Comparison of ENCODE assay signal across 12 cellular contexts in genomic region chr3:53231532-53232511, GRCh38. TPM values are rescaled to one million over a fixed set of nuclear protein-coding genes. Genes with fewer than 3 reads are reported as not detected.
A peak's percentile ranks its signal among the peaks of the same experiment; 100 is the strongest.
DNase-seq lines count a peak whose midpoint lies in the region; ATAC-seq and TF ChIP-seq lines count a peak whose summit lies in the region.
"Had no signal": no experiment of that assay in that cellular context is flagged by ENCODE, and none has a peak within 500 bp of the region (broad histone marks: within the 10 kb centered on the region; RNA-seq: fewer than 3 reads in every experiment).

No MANE protein-coding gene starts in this region.

- no peak overlapping the region for H3K4me2 ChIP-seq in HCT116 (ENCODE audit: low read length)

- ATAC-seq in HCT116 (peak; percentile 14; the same call in 1 of the 2 replicates), mucosa of descending colon (no peak), HG03460 (IDR thresholded peaks at IDR 0.05; ENCODE audit: unreplicated experiment) (no peak)
- ATAC-seq: activated CD4-positive, CD25-positive, alpha-beta regulatory T cell treated with anti-CD3 and anti-CD28 coated beads, Interleukin-2, amount 50 U/mL, for 24 hours had no signal

- DNase-seq in CD14-positive monocyte (ENCODE audit: low spot score) (peak; percentile 30), HCT116 (ENCODE audit: low read depth, low spot score) (no peak), astrocyte of the spinal cord (ENCODE audit: low read depth, low spot score) (no peak), mucosa of descending colon (peak in 2 of 3 donors; percentile 8 to 27), H4 (ENCODE audit: low spot score) (no peak), CD1c-positive myeloid dendritic cell (ENCODE audit: extremely low spot score) (no peak)
- no peak for DNase-seq in activated T-helper 2 cell treated with anti-CD3 and anti-CD28 coated beads, Interferon-gamma antibody, Interleukin-2, Interleukin-4, amounts not matched to agents 10 μg/mL and 5 μg/mL and 100 μg/mL, durations not matched to agents 14 hours and 24 hours and 36 hours (ENCODE audit: low spot score)
- DNase-seq: NCI-H748 treated with DMSO at 0.1 percent for 48 hours; stimulated activated CD4-positive, alpha-beta T cell treated with anti-CD3 and anti-CD28 coated beads, Interleukin-4, amount 100 ng/mL, for 1 hour had no signal

- CTCF ChIA-PET in HCT116 (lab: Charles Lee), result no interaction called here

- peak; percentile 34 for TF ChIP-seq RAD21 in HCT116 (IDR thresholded peaks at IDR 0.05; ENCODE audit: low read depth)

- H4K20me1 ChIP-seq in HCT116 (ENCODE audit: insufficient read depth), result no peaks in the 10 kb centered on the region

- BruUV-seq in HCT116 (replicated peaks; lab: Mats Ljungman, UMichigan), result no TSS peak

- no peaks in the 10 kb centered on the region for H3K9me3 ChIP-seq in HCT116 (ENCODE audit: control insufficient read depth in 1 of 2, insufficient read depth in 1 of 2, low read depth in 1 of 2, low read length in 2 of 2)
- no peaks in the 10 kb centered on the region for H3K9me3 ChIP-seq in mucosa of descending colon

- H2AFZ ChIP-seq in HCT116 (ENCODE audit: low read depth, low read length, poor library complexity, severe bottlenecking), result no peak overlapping the region

- TF ChIP-seq CTCF in CD14-positive monocyte (IDR thresholded peaks at IDR 0.05), result no peak
- peak in 2 of 3 experiments; percentile 23 to 37; a peak in 3 of 6 replicates for TF ChIP-seq CTCF in HCT116 (IDR thresholded peaks at IDR 0.05 in 2 of 3, conservative IDR thresholded peaks at IDR 0.05 in 1 of 3; ENCODE audit: borderline replicate concordance in 1 of 3, insufficient read depth in 1 of 3, low read depth in 2 of 3, low read length in 2 of 3)
- peak; percentile 25 for TF ChIP-seq CTCF in astrocyte of the spinal cord (IDR thresholded peaks at IDR 0.05; ENCODE audit: low read depth, low read length)
- no peak for TF ChIP-seq CTCF in mucosa of descending colon (IDR thresholded peaks at IDR 0.05)

- POLR2A ChIA-PET in HCT116 (lab: Charles Lee), result no interaction called here

- H3K27ac ChIP-seq in HCT116 (ENCODE audit: low read depth, low read length), result peak overlapping the region; percentile 18; the same call in 1 of the 2 replicates

- no peak overlapping the region for H3K4me3 Mint-ChIP-seq in CD14-positive monocyte
- no peak overlapping the region for H3K4me3 Mint-ChIP-seq in activated T-helper 2 cell treated with anti-CD3 and anti-CD28 coated beads, Interferon-gamma antibody, Interleukin-2, Interleukin-4, amounts not matched to agents 10 μg/mL and 5 μg/mL and 100 μg/mL, durations not matched to agents 14 hours and 24 hours and 36 hours (ENCODE audit: low read depth)

- H3K36me3 ChIP-seq in HCT116 (ENCODE audit: control insufficient read depth in 1 of 2, insufficient read depth in 2 of 2, low read length in 2 of 2) (peaks cover 52 to 98% of the 10 kb centered on the region in 2 experiments; a peak in 3 of 4 replicates), mucosa of descending colon (ENCODE audit: low read depth) (peaks cover 15% of the 10 kb centered on the region)

- intact Hi-C loops in CD14-positive monocyte (cut with micrococcal nuclease) (no loop called here), HCT116 (cut with micrococcal nuclease) (no loop called here), mucosa of descending colon (cut with DNase I, micrococcal nuclease) (no loop called here)
- intact Hi-C loops in activated T-helper 2 cell treated with anti-CD3 and anti-CD28 coated beads, Interferon-gamma antibody, Interleukin-2, Interleukin-4, amounts not matched to agents 10 μg/mL and 5 μg/mL and 100 μg/mL, durations not matched to agents 14 hours and 24 hours and 36 hours (cut with micrococcal nuclease), result no loop called here

- H3K4me1 Mint-ChIP-seq in CD14-positive monocyte, result peaks cover 33% of the 10 kb centered on the region
- peaks cover 6% of the 10 kb centered on the region for H3K4me1 Mint-ChIP-seq in activated T-helper 2 cell treated with anti-CD3 and anti-CD28 coated beads, Interferon-gamma antibody, Interleukin-2, Interleukin-4, amounts not matched to agents 10 μg/mL and 5 μg/mL and 100 μg/mL, durations not matched to agents 14 hours and 24 hours and 36 hours (ENCODE audit: low read depth)

- TF ChIP-seq POLR2A in HCT116 (IDR thresholded peaks at IDR 0.05; ENCODE audit: borderline replicate concordance, extremely low read depth, insufficient read depth, insufficient read length), result no peak

- no peaks in the 10 kb centered on the region for H3K27me3 ChIP-seq in HCT116 (ENCODE audit: insufficient read depth, low read length)

- in situ Hi-C loops in astrocyte of the spinal cord (cut with HindIII; ENCODE audit: low sequenced_read_pairs), result loop anchor here (10.0 kb wide), 1 partner anchor 113 kb away; the partner anchor contains the start of gene DCP1A

- H3K4me3 ChIP-seq in HCT116 (replicated peaks in 1 of 2; ENCODE audit: low read depth in 1 of 2, low read length in 2 of 2) (no peak overlapping the region), astrocyte of the spinal cord (ENCODE audit: low read depth, low read length) (no peak overlapping the region), mucosa of descending colon (no peak overlapping the region)
- H3K4me3 ChIP-seq: coronary artery had no signal

- peaks cover 84 to 99% of the 10 kb centered on the region in 2 donors for H3K36me3 Mint-ChIP-seq in CD14-positive monocyte
- peaks cover 68% of the 10 kb centered on the region for H3K36me3 Mint-ChIP-seq in activated T-helper 2 cell treated with anti-CD3 and anti-CD28 coated beads, Interferon-gamma antibody, Interleukin-2, Interleukin-4, amounts not matched to agents 10 μg/mL and 5 μg/mL and 100 μg/mL, durations not matched to agents 14 hours and 24 hours and 36 hours (ENCODE audit: low read depth)

- H3K4me1 ChIP-seq in HCT116 (ENCODE audit: control insufficient read depth in 1 of 2, insufficient read depth in 2 of 2, low read length in 2 of 2) (peaks cover 12 to 16% of the 10 kb centered on the region in 2 experiments), mucosa of descending colon (ENCODE audit: low read depth) (peaks cover 8% of the 10 kb centered on the region)

- H3K27me3 Mint-ChIP-seq in CD14-positive monocyte (ENCODE audit: low read depth in 3 of 3), result no peaks in the 10 kb centered on the region
- no peaks in the 10 kb centered on the region for H3K27me3 Mint-ChIP-seq in activated T-helper 2 cell treated with anti-CD3 and anti-CD28 coated beads, Interferon-gamma antibody, Interleukin-2, Interleukin-4, amounts not matched to agents 10 μg/mL and 5 μg/mL and 100 μg/mL, durations not matched to agents 14 hours and 24 hours and 36 hours (ENCODE audit: low read depth)

- peaks cover 0 to 2% (median 0%) of the 10 kb centered on the region in 7 donors for H3K9me3 Mint-ChIP-seq in CD14-positive monocyte
- no peaks in the 10 kb centered on the region for H3K9me3 Mint-ChIP-seq in activated T-helper 2 cell treated with anti-CD3 and anti-CD28 coated beads, Interferon-gamma antibody, Interleukin-2, Interleukin-4, amounts not matched to agents 10 μg/mL and 5 μg/mL and 100 μg/mL, durations not matched to agents 14 hours and 24 hours and 36 hours

- no peak overlapping the region for H3K9ac ChIP-seq in HCT116 (ENCODE audit: low read length)

- H3K9me2 ChIP-seq in HCT116 (ENCODE audit: insufficient read depth), result no peaks in the 10 kb centered on the region

- RAD21 ChIA-PET in HCT116 (lab: Charles Lee; ENCODE audit: low non-redundant PET in 1 of 2, low total read pairs in 2 of 2, uncharacterized antibody in 2 of 2, unreplicated experiment in 2 of 2), result no interaction called here

- H3K27ac Mint-ChIP-seq in CD14-positive monocyte, result peak overlapping the region in 5 of 7 donors; percentile 40 to 76 (median 53)
- no peak overlapping the region for H3K27ac Mint-ChIP-seq in activated T-helper 2 cell treated with anti-CD3 and anti-CD28 coated beads, Interferon-gamma antibody, Interleukin-2, Interleukin-4, amounts not matched to agents 10 μg/mL and 5 μg/mL and 100 μg/mL, durations not matched to agents 14 hours and 24 hours and 36 hours

- H3K79me2 ChIP-seq in HCT116 (ENCODE audit: insufficient read depth, low read length), result peaks cover 45% of the 10 kb centered on the region

TF ChIP-seq in HCT116, 20 proteins besides CTCF, POLR2A, EP300 and RAD21 (continues in another document):
- TF ChIP-seq ZFX (IDR thresholded peaks at IDR 0.05) (no peak), YY1 (IDR thresholded peaks at IDR 0.05; ENCODE audit: extremely low read depth, insufficient replicate concordance, low read depth, low read length) (no peak), REST (IDR thresholded peaks at IDR 0.05; ENCODE audit: low read depth) (no peak), EZH2 (IDR thresholded peaks at IDR 0.05) (no peak)

RNA-seq across cellular contexts. Expression of gene TKT, which starts 24.0 kb away (rescaled TPM):
- polyA plus RNA-seq in CD14-positive monocyte, result 100 to 1,000 TPM; 562 to 582 TPM
- total RNA-seq in HCT116 (2021; ENCODE audit: unreplicated experiment), result 634 TPM
- 697 and 731 TPM in 2 replicates for polyA plus RNA-seq in HCT116 (2012)
- 100 to 1,000 TPM; 180 to 260 (median 226) TPM for total RNA-seq in mucosa of descending colon
- 363 and 374 TPM in 2 replicates for total RNA-seq in activated T-helper 2 cell treated with anti-CD3 and anti-CD28 coated beads, Interferon-gamma antibody, Interleukin-2, Interleukin-4, amounts not matched to agents 10 μg/mL and 5 μg/mL and 100 μg/mL, durations not matched to agents 14 hours and 24 hours and 36 hours
- 404 and 447 TPM in 2 replicates for total RNA-seq in H4 (2014; rRNA removed; shearing (Covaris generic))

Comparison
In these comparisons a context has a peak if more than half of its experiments do, and no peak if none do; other contexts are left out.
1. DNase-seq: peak in CD14-positive monocyte (single experiment) and mucosa of descending colon (2 of 3); none in HCT116 (single experiment), astrocyte of the spinal cord (single experiment), activated T-helper 2 cell treated with anti-CD3 and anti-CD28 coated beads, Interferon-gamma antibody, Interleukin-2, Interleukin-4, amounts not matched to agents 10 μg/mL and 5 μg/mL and 100 μg/mL, durations not matched to agents 14 hours and 24 hours and 36 hours (single experiment), H4 (single experiment) and CD1c-positive myeloid dendritic cell (single experiment).
2. CTCF ChIP-seq: peak in HCT116 (2 of 3) and astrocyte of the spinal cord (single experiment); none in CD14-positive monocyte (single experiment) and mucosa of descending colon (single experiment).